ENCODE assay signal across 21 cellular contexts in the genomic region with DNA sequence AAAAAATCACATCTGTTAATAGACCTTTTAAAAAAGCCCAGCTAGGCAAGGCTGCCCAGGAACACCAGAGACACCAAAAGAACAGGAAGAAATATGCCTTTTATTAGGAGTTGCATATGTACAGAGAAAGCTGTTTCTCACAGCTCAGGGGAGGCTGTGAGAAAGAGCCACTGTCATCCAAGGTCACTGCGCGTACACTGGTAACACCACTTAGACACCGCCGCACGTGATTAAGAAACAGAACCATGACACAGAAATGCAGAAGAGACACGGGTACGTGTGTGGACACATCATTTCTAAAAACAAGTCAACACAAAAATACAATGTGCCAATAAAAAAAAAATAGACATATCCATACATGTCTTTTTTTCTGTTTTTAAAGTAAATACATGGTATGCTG.
A peak's percentile ranks its signal among the peaks of the same experiment; 100 is the strongest.
DNase-seq lines count a peak whose midpoint lies in the region; ATAC-seq and TF ChIP-seq lines count a peak whose summit lies in the region.
"Had no signal": no experiment of that assay in that cellular context is flagged by ENCODE, and none has a peak within 500 bp of the region (broad histone marks: within the 10 kb centered on the region; RNA-seq: fewer than 3 reads in every experiment).

No MANE protein-coding gene starts in this region.

- TF ChIP-seq POLR2A in heart left ventricle (IDR thresholded peaks at IDR 0.05): no peak

- H3K4me3 ChIP-seq in BLaER1 (no peak overlapping the region), PC-3 (ENCODE audit: low read length) (no peak overlapping the region), heart left ventricle (no peak overlapping the region)
- H3K4me3 ChIP-seq: GM23338 had no signal

- peaks cover 6% of the 10 kb centered on the region for H3K9me3 Mint-ChIP-seq in nephron progenitor cell
- H3K9me3 Mint-ChIP-seq: CD8-positive, alpha-beta T cell; GM23338; H9 had no signal

- TF ChIP-seq CTCF in PC-3 (conservative IDR thresholded peaks at IDR 0.05; ENCODE audit: low read depth, low read length) (no peak), heart left ventricle (IDR thresholded peaks at IDR 0.05) (no peak), nephron progenitor cell (IDR thresholded peaks at IDR 0.05) (no peak)

- no peak overlapping the region for H3K4me3 Mint-ChIP-seq in nephron progenitor cell
- H3K4me3 Mint-ChIP-seq: CD8-positive, alpha-beta T cell; GM23338; H9 had no signal

- no peak for DNase-seq in PC-3
- no peak for DNase-seq in heart left ventricle
- no peak for DNase-seq in nephron progenitor cell
- DNase-seq in caudate nucleus (lab: John Stamatoyannopoulos, UW): no peak
- DNase-seq in DMS 273 treated with DMSO at 0.1 percent for 48 hours (lab: John Stamatoyannopoulos, UW): no peak
- no peak for DNase-seq in T-helper 1 cell
- DNase-seq: Caco-2; CD8-positive, alpha-beta T cell; DMS79; GDM1; H9; KBM-7; NCI-H1105 treated with DMSO at 0.1 percent for 48 hours; NCI-H2029; NCI-H526 treated with DMSO at 0.1 percent for 48 hours; SIG-M5; SK-N-SH had no signal

- no peaks in the 10 kb centered on the region; the same call in 1 of the 2 replicates for H3K9me3 ChIP-seq in BLaER1
- no peaks in the 10 kb centered on the region for H3K9me3 ChIP-seq in PC-3 (ENCODE audit: low read length)
- no peaks in the 10 kb centered on the region for H3K9me3 ChIP-seq in heart left ventricle
- H3K9me3 ChIP-seq: Caco-2, SK-N-SH had no signal

- peaks cover 14% of the 10 kb centered on the region for H3K36me3 ChIP-seq in BLaER1
- H3K36me3 ChIP-seq in PC-3 (ENCODE audit: low read depth, low read length): no peaks in the 10 kb centered on the region
- H3K36me3 ChIP-seq in heart left ventricle: peaks cover 0 to 8% (median 3%) of the 10 kb centered on the region in 9 donors

- peaks cover 31% of the 10 kb centered on the region for H3K4me1 Mint-ChIP-seq in nephron progenitor cell

- peaks cover 32% of the 10 kb centered on the region for H3K36me3 Mint-ChIP-seq in nephron progenitor cell (ENCODE audit: low read depth)
- H3K36me3 Mint-ChIP-seq: CD8-positive, alpha-beta T cell had no signal

- no peaks in the 10 kb centered on the region for H3K9me2 ChIP-seq in PC-3 (replicated peaks; ENCODE audit: low read length)
- H3K9me2 ChIP-seq: SK-N-SH had no signal

- peaks cover 8% of the 10 kb centered on the region for H3K27me3 Mint-ChIP-seq in nephron progenitor cell (ENCODE audit: low read depth, poor library complexity)

- POLR2A ChIA-PET in PC-3 (lab: Charles Lee; ENCODE audit: unreplicated experiment): no interaction called here

- ATAC-seq in PC-3: no peak
- peak in 3 of 4 donors; percentile 58 to 82 (median 70) for ATAC-seq in heart left ventricle
- ATAC-seq: CD8-positive, alpha-beta T cell; GM23338; Panc1 had no signal

- intact Hi-C loops in PC-3 (cut with micrococcal nuclease) (no loop called here), heart left ventricle (cut with DNase I) (loop anchor here in 1 of 10 donors (10.0 kb wide), 1 partner anchor 775 kb away; a partner anchor contains a TSS)

- H4K20me1 ChIP-seq in BLaER1 (no peaks in the 10 kb centered on the region), PC-3 (ENCODE audit: low read length) (no peaks in the 10 kb centered on the region)

- H3K9ac ChIP-seq in BLaER1 (no peak overlapping the region), PC-3 (ENCODE audit: low read length) (peak overlapping the region; percentile 44)
- H3K9ac ChIP-seq: SK-N-SH had no signal

- peak overlapping the region; percentile 23; the same call in 1 of the 2 replicates for H3K4me2 ChIP-seq in BLaER1
- no peak overlapping the region for H3K4me2 ChIP-seq in PC-3 (ENCODE audit: low read length)
- H3K4me2 ChIP-seq: GM23338, SK-N-SH had no signal

- 66 to 81% (median 77%) methylated on average over 7 of the region's 7 CpGs for WGBS in heart left ventricle, 4 donors

- H3K27me3 ChIP-seq in BLaER1 (no peaks in the 10 kb centered on the region), PC-3 (ENCODE audit: low read length) (no peaks in the 10 kb centered on the region), heart left ventricle (no peaks in the 10 kb centered on the region)

- no peak overlapping the region for H2AFZ ChIP-seq in PC-3 (ENCODE audit: low read length)
- H2AFZ ChIP-seq: GM23338 had no signal

- H3K27ac Mint-ChIP-seq in nephron progenitor cell: peak overlapping the region; percentile 85
- H3K27ac Mint-ChIP-seq: CD8-positive, alpha-beta T cell; GM23338 had no signal

- peaks cover 18% of the 10 kb centered on the region for H3K4me1 ChIP-seq in BLaER1
- H3K4me1 ChIP-seq in PC-3 (ENCODE audit: insufficient read depth, low read length): peaks cover 16% of the 10 kb centered on the region
- H3K4me1 ChIP-seq in heart left ventricle: peaks cover 0 to 6% (median 0%) of the 10 kb centered on the region in 12 donors
- H3K4me1 ChIP-seq: Caco-2 had no signal

- CTCF ChIA-PET in PC-3 (lab: Charles Lee): interaction anchor here (0.6 kb wide), 1 partner anchor 70 kb away, joined by 4 read pairs; no protein-coding TSS in a partner anchor

- no peaks in the 10 kb centered on the region for H3F3A ChIP-seq in PC-3 (ENCODE audit: low read length, unreplicated experiment)

- no TSS peak for BruUV-seq in PC-3 (replicated peaks; lab: Mats Ljungman, UMichigan)

- no peak overlapping the region for H3K27ac ChIP-seq in BLaER1
- peak overlapping the region; percentile 65 for H3K27ac ChIP-seq in PC-3 (ENCODE audit: low read length)
- H3K27ac ChIP-seq in heart left ventricle: no peak overlapping the region
- no peak overlapping the region for H3K27ac ChIP-seq in caudate nucleus (ENCODE audit: low read depth, low read length)
- H3K27ac ChIP-seq: C4-2B had no signal

- H3K79me2 ChIP-seq in PC-3 (ENCODE audit: low read length): no peaks in the 10 kb centered on the region
